In genomic region chr5:10537614-10538013, GRCh38 we compare ENCODE assay signal across 13 cellular contexts. TPM values are rescaled to one million over a fixed set of nuclear protein-coding genes. Genes with fewer than 3 reads are reported as not detected.
DNase-seq lines count a peak whose midpoint lies in the region; ATAC-seq and TF ChIP-seq lines count a peak whose summit lies in the region.
"Had no signal": no experiment of that assay in that cellular context is flagged by ENCODE, and none has a peak within 500 bp of the region (broad histone marks: within the 10 kb centered on the region; RNA-seq: fewer than 3 reads in every experiment).

No MANE protein-coding gene starts in this region.

- no peak overlapping the region for H2AFZ ChIP-seq in neural progenitor cell (replicated peaks)

- peaks cover 4% of the 10 kb centered on the region for H3F3A ChIP-seq in neural progenitor cell (ENCODE audit: low read depth)

- intact Hi-C loops in CD4-positive, alpha-beta memory T cell (cut with micrococcal nuclease) = no loop called here
- intact Hi-C loops in activated CD8-positive, alpha-beta T cell treated with anti-CD3 and anti-CD28 coated beads for 36 hours (cut with micrococcal nuclease) = no loop called here

- H3K27ac ChIP-seq in CD4-positive, alpha-beta memory T cell (ENCODE audit: low read depth, low read length) = no peak overlapping the region
- H3K27ac ChIP-seq in neural progenitor cell = no peak overlapping the region
- H3K27ac ChIP-seq: SK-N-MC had no signal

- H3K79me2 ChIP-seq in neural progenitor cell (ENCODE audit: low read depth) = no peaks in the 10 kb centered on the region

- H3K36me3 ChIP-seq in CD4-positive, alpha-beta memory T cell (ENCODE audit: insufficient read depth, low read length) = no peaks in the 10 kb centered on the region
- no peaks in the 10 kb centered on the region for H3K36me3 ChIP-seq in neural progenitor cell

- H3K4me1 Mint-ChIP-seq in CD4-positive, alpha-beta memory T cell = peaks cover 8 to 18% (median 14%) of the 10 kb centered on the region in 4 donors
- H3K4me1 Mint-ChIP-seq in activated CD8-positive, alpha-beta T cell treated with anti-CD3 and anti-CD28 coated beads for 36 hours (ENCODE audit: low read depth) = peaks cover 17% of the 10 kb centered on the region
- peaks cover 10% of the 10 kb centered on the region for H3K4me1 Mint-ChIP-seq in neural progenitor cell

- POLR2A ChIA-PET in CD4-positive, alpha-beta memory T cell (lab: Charles Lee; ENCODE audit: partially characterized antibody) = no interaction called here
- POLR2A ChIA-PET in activated CD8-positive, alpha-beta T cell treated with anti-CD3 and anti-CD28 coated beads for 36 hours (lab: Charles Lee) = interaction anchor here (0.6 kb wide), 1 partner anchor 49 kb away, joined by 3 read pairs; no protein-coding TSS in a partner anchor

- no peak overlapping the region for H3K4me2 ChIP-seq in neural progenitor cell

- no peaks in the 10 kb centered on the region for H3K9me3 Mint-ChIP-seq in CD4-positive, alpha-beta memory T cell
- no peaks in the 10 kb centered on the region for H3K9me3 Mint-ChIP-seq in activated CD8-positive, alpha-beta T cell treated with anti-CD3 and anti-CD28 coated beads for 36 hours
- no peaks in the 10 kb centered on the region for H3K9me3 Mint-ChIP-seq in neural progenitor cell
- H3K9me3 Mint-ChIP-seq: activated CD4-positive, alpha-beta memory T cell treated with anti-CD3 and anti-CD28 coated beads for 36 hours had no signal

- no peak overlapping the region for H3K4me3 ChIP-seq in CD4-positive, alpha-beta memory T cell (ENCODE audit: low read length in 2 of 2)
- H3K4me3 ChIP-seq in neural progenitor cell = no peak overlapping the region

- H3K9ac ChIP-seq in neural progenitor cell = no peak overlapping the region

- no peaks in the 10 kb centered on the region for H3K9me3 ChIP-seq in CD4-positive, alpha-beta memory T cell (ENCODE audit: control insufficient read depth in 1 of 2, low read length in 2 of 2)
- H3K9me3 ChIP-seq in neural progenitor cell (ENCODE audit: low read depth) = no peaks in the 10 kb centered on the region

- H3K4me1 ChIP-seq in CD4-positive, alpha-beta memory T cell (ENCODE audit: insufficient read depth, low read length) = peaks cover 17% of the 10 kb centered on the region
- peaks cover 17% of the 10 kb centered on the region for H3K4me1 ChIP-seq in neural progenitor cell

- CTCF ChIA-PET in CD4-positive, alpha-beta memory T cell (lab: Charles Lee; ENCODE audit: partially characterized antibody) = no interaction called here
- CTCF ChIA-PET in activated CD8-positive, alpha-beta T cell treated with anti-CD3 and anti-CD28 coated beads for 36 hours (lab: Charles Lee) = no interaction called here

- no peak for TF ChIP-seq CTCF in activated CD8-positive, alpha-beta T cell treated with anti-CD3 and anti-CD28 coated beads for 36 hours (IDR thresholded peaks at IDR 0.05)
- no peak for TF ChIP-seq CTCF in neural progenitor cell (IDR thresholded peaks at IDR 0.05)

- no peaks in the 10 kb centered on the region for H3K27me3 ChIP-seq in CD4-positive, alpha-beta memory T cell (ENCODE audit: insufficient read depth, low read length)
- no peaks in the 10 kb centered on the region for H3K27me3 ChIP-seq in neural progenitor cell

- H3K27ac Mint-ChIP-seq in CD4-positive, alpha-beta memory T cell = peak overlapping the region in 2 of 7 donors; percentile 49 to 87
- no peak overlapping the region for H3K27ac Mint-ChIP-seq in activated CD8-positive, alpha-beta T cell treated with anti-CD3 and anti-CD28 coated beads for 36 hours
- peak overlapping the region; percentile 17 for H3K27ac Mint-ChIP-seq in neural progenitor cell
- H3K27ac Mint-ChIP-seq: activated CD4-positive, alpha-beta memory T cell treated with anti-CD3 and anti-CD28 coated beads for 36 hours had no signal

- H3K4me3 Mint-ChIP-seq in CD4-positive, alpha-beta memory T cell = peak overlapping the region in 5 of 8 donors; percentile 36 to 85 (median 76)
- H3K4me3 Mint-ChIP-seq in activated CD8-positive, alpha-beta T cell treated with anti-CD3 and anti-CD28 coated beads for 36 hours = no peak overlapping the region
- H3K4me3 Mint-ChIP-seq in neural progenitor cell = no peak overlapping the region
- H3K4me3 Mint-ChIP-seq: activated CD4-positive, alpha-beta memory T cell treated with anti-CD3 and anti-CD28 coated beads for 36 hours had no signal

- no peaks in the 10 kb centered on the region for H3K36me3 Mint-ChIP-seq in CD4-positive, alpha-beta memory T cell
- no peaks in the 10 kb centered on the region for H3K36me3 Mint-ChIP-seq in activated CD8-positive, alpha-beta T cell treated with anti-CD3 and anti-CD28 coated beads for 36 hours (ENCODE audit: low read depth)
- H3K36me3 Mint-ChIP-seq in neural progenitor cell = no peaks in the 10 kb centered on the region
- H3K36me3 Mint-ChIP-seq: activated CD4-positive, alpha-beta memory T cell treated with anti-CD3 and anti-CD28 coated beads for 36 hours had no signal

- no peak for DNase-seq in CD4-positive, alpha-beta memory T cell
- peak; percentile 40 for DNase-seq in activated CD8-positive, alpha-beta T cell treated with anti-CD3 and anti-CD28 coated beads for 36 hours
- DNase-seq in neural progenitor cell (ENCODE audit: low spot score) (no peak), anterior cingulate cortex (lab: John Stamatoyannopoulos, UW) (no peak), GF-D8 (lab: John Stamatoyannopoulos, UW) (no peak), NCI-H2171 (lab: John Stamatoyannopoulos, UW) (no peak), NCI-H146 (lab: John Stamatoyannopoulos, UW) (no peak)
- DNase-seq: activated CD4-positive, alpha-beta memory T cell treated with anti-CD3 and anti-CD28 coated beads for 36 hours; COR-L47; NCI-H1092; NCI-H510A had no signal

- no peaks in the 10 kb centered on the region for H4K20me1 ChIP-seq in neural progenitor cell (ENCODE audit: low read depth)

- peak; percentile 28 for ATAC-seq in GM21529 (IDR thresholded peaks at IDR 0.05; ENCODE audit: unreplicated experiment)
- peak; percentile 71 for ATAC-seq in activated CD8-positive, alpha-beta T cell treated with anti-CD3 and anti-CD28 coated beads for 36 hours

- peaks cover 12 to 24% of the 10 kb centered on the region in 2 donors for H3K27me3 Mint-ChIP-seq in CD4-positive, alpha-beta memory T cell
- peaks cover 21% of the 10 kb centered on the region for H3K27me3 Mint-ChIP-seq in activated CD8-positive, alpha-beta T cell treated with anti-CD3 and anti-CD28 coated beads for 36 hours
- peaks cover 4% of the 10 kb centered on the region for H3K27me3 Mint-ChIP-seq in neural progenitor cell (ENCODE audit: insufficient read depth, low read depth)

RNA-seq across cellular contexts. Expression of gene ANKRD33B, which starts 26.3 kb away (rescaled TPM):
- 1 to 10 TPM; 2.0 to 2.3 TPM for total RNA-seq in CD4-positive, alpha-beta memory T cell
- under 1 TPM; 0.05 to 0.37 TPM for polyA plus RNA-seq in CD4-positive, alpha-beta memory T cell
- 10 to 100 TPM; 13.6 to 13.8 TPM for total RNA-seq in activated CD8-positive, alpha-beta T cell treated with anti-CD3 and anti-CD28 coated beads for 36 hours
- total RNA-seq in neural progenitor cell (ENCODE audit: low replicate concordance) = 2.2 and 3.5 TPM in 2 replicates

Comparison
In these comparisons a context has a peak if more than half of its experiments do, and no peak if none do; other contexts are left out.
1. H3K4me3 Mint-ChIP-seq: peak in CD4-positive, alpha-beta memory T cell (5 of 8); none in activated CD8-positive, alpha-beta T cell treated with anti-CD3 and anti-CD28 coated beads for 36 hours (single experiment) and neural progenitor cell (single experiment).